ENCODE assay signal across 8 cellular contexts in genomic region chr1:43651188-43651587, GRCh38. TPM values are rescaled to one million over a fixed set of nuclear protein-coding genes. Genes with fewer than 3 reads are reported as not detected.
DNase-seq lines count a peak whose midpoint lies in the region; ATAC-seq and TF ChIP-seq lines count a peak whose summit lies in the region.

No MANE protein-coding gene starts in this region.

- H3K36me3 ChIP-seq in tibial artery, result peaks cover 11 to 27% (median 21%) of the 10 kb centered on the region in 3 donors

- no peak for DNase-seq in activated T-cell treated with anti-CD3 and anti-CD28 coated beads, Interleukin-2, amount 50 U/mL, for 24 hours
- DNase-seq in activated T-cell treated with anti-CD3 and anti-CD28 coated beads, Interleukin-2, amount 50 U/mL, for 48 hours, result no peak
- DNase-seq in activated naive CD8-positive, alpha-beta T cell treated with anti-CD3 and anti-CD28 coated beads for 36 hours, result no peak
- DNase-seq in left colon (no peak), tibial artery (no peak), HCEC 1CT (no peak), NCI-H345 treated with DMSO at 0.1 percent for 48 hours (lab: John Stamatoyannopoulos, UW; ENCODE audit: unreplicated experiment) (no peak), DMS153 treated with DMSO at 0.1 percent for 48 hours (lab: John Stamatoyannopoulos, UW; ENCODE audit: unreplicated experiment) (no peak)

- intact Hi-C loops in left colon (cut with DNase I, micrococcal nuclease), result loop anchor here (5.0 to 10.0 kb wide), 2 partner anchors 124 to 126 kb away; no protein-coding TSS in a partner anchor
- intact Hi-C loops in tibial artery (cut with DNase I; ENCODE audit: low total_unique reads), result loop anchor here (2.0 kb wide), 1 partner anchor 118 kb away; no protein-coding TSS in a partner anchor

- ATAC-seq in left colon, result peak; percentile 16

- H3K36me3 Mint-ChIP-seq in activated T-cell treated with anti-CD3 and anti-CD28 coated beads, Interleukin-2, amount 50 U/mL, for 24 hours (ENCODE audit: low read depth), result peaks cover 43% of the 10 kb centered on the region
- H3K36me3 Mint-ChIP-seq in activated naive CD8-positive, alpha-beta T cell treated with anti-CD3 and anti-CD28 coated beads for 36 hours, result peaks cover 18% of the 10 kb centered on the region

- H3K4me3 ChIP-seq in tibial artery, result peak overlapping the region; percentile 76 to 84

- H3K9me3 ChIP-seq in tibial artery, result no peaks in the 10 kb centered on the region

- peaks cover 0 to 27% (median 14%) of the 10 kb centered on the region in 4 donors for H3K4me1 ChIP-seq in tibial artery

- H3K9me3 Mint-ChIP-seq in activated T-cell treated with anti-CD3 and anti-CD28 coated beads, Interleukin-2, amount 50 U/mL, for 24 hours, result no peaks in the 10 kb centered on the region
- H3K9me3 Mint-ChIP-seq in activated naive CD8-positive, alpha-beta T cell treated with anti-CD3 and anti-CD28 coated beads for 36 hours, result no peaks in the 10 kb centered on the region

- H3K27me3 ChIP-seq in tibial artery, result no peaks in the 10 kb centered on the region

- no peak for TF ChIP-seq CTCF in tibial artery (IDR thresholded peaks at IDR 0.05)

- peak overlapping the region; percentile 63 for H3K27ac Mint-ChIP-seq in activated T-cell treated with anti-CD3 and anti-CD28 coated beads, Interleukin-2, amount 50 U/mL, for 24 hours
- peak overlapping the region; percentile 43 for H3K27ac Mint-ChIP-seq in activated naive CD8-positive, alpha-beta T cell treated with anti-CD3 and anti-CD28 coated beads for 36 hours

- H3K27me3 Mint-ChIP-seq in activated T-cell treated with anti-CD3 and anti-CD28 coated beads, Interleukin-2, amount 50 U/mL, for 24 hours, result no peaks in the 10 kb centered on the region
- H3K27me3 Mint-ChIP-seq in activated naive CD8-positive, alpha-beta T cell treated with anti-CD3 and anti-CD28 coated beads for 36 hours, result no peaks in the 10 kb centered on the region

- peaks cover 35% of the 10 kb centered on the region for H3K4me1 Mint-ChIP-seq in activated T-cell treated with anti-CD3 and anti-CD28 coated beads, Interleukin-2, amount 50 U/mL, for 24 hours (ENCODE audit: low read depth)
- H3K4me1 Mint-ChIP-seq in activated naive CD8-positive, alpha-beta T cell treated with anti-CD3 and anti-CD28 coated beads for 36 hours, result peaks cover 26% of the 10 kb centered on the region

- peak overlapping the region in 1 of 2 donors; percentile 85 for H3K27ac ChIP-seq in tibial artery

- H3K4me3 Mint-ChIP-seq in activated T-cell treated with anti-CD3 and anti-CD28 coated beads, Interleukin-2, amount 50 U/mL, for 24 hours, result peak overlapping the region; percentile 99
- peak overlapping the region; percentile 97 for H3K4me3 Mint-ChIP-seq in activated naive CD8-positive, alpha-beta T cell treated with anti-CD3 and anti-CD28 coated beads for 36 hours

RNA-seq across cellular contexts. Expression of gene KDM4A, which starts 1.2 kb away (rescaled TPM):
- total RNA-seq in activated naive CD8-positive, alpha-beta T cell treated with anti-CD3 and anti-CD28 coated beads for 36 hours, result 10 to 100 TPM; 24.9 to 26.0 TPM
- 10 to 100 TPM; 55.2 to 57.9 TPM for total RNA-seq in left colon

RNA-seq across cellular contexts. Expression of gene ST3GAL3, which starts 56.1 kb away (rescaled TPM):
- 10 to 100 TPM in 1 of 2 experiments, 1 to 10 TPM in 1; 9.7 to 11.1 TPM for total RNA-seq in activated naive CD8-positive, alpha-beta T cell treated with anti-CD3 and anti-CD28 coated beads for 36 hours
- 10 to 100 TPM in 1 of 2 donors, 1 to 10 TPM in 1; 7.1 to 10.7 TPM for total RNA-seq in left colon
